ENCODE assay signal across 19 cellular contexts in genomic region chr3:141881702-141882101, GRCh38. TPM values are rescaled to one million over a fixed set of nuclear protein-coding genes. Genes with fewer than 3 reads are reported as not detected.
DNase-seq lines count a peak whose midpoint lies in the region; ATAC-seq, FAIRE-seq and TF ChIP-seq lines count a peak whose summit lies in the region.
"Had no signal": no experiment of that assay in that cellular context is flagged by ENCODE, and none has a peak within 500 bp of the region (broad histone marks: within the 10 kb centered on the region; RNA-seq: fewer than 3 reads in every experiment).

No MANE protein-coding gene starts in this region.

- DNase-seq in A549 (ENCODE audit: low read depth in 1 of 2, low spot score in 1 of 2) (no peak), A673 (ENCODE audit: low spot score) (peak; percentile 12), globus pallidus (ENCODE audit: low spot score) (no peak), GM19240 (ENCODE audit: insufficient read length, low spot score) (no peak), cardiac septum (ENCODE audit: low spot score) (no peak)
- DNase-seq in Jurkat, Clone E6-1 (ENCODE audit: low read depth, low spot score), result peak; percentile 42
- DNase-seq in activated T-helper 1 cell treated with anti-CD3 and anti-CD28 coated beads, Interleukin-12 subunit alpha, Interleukin-12 subunit beta, Interleukin-2, Interleukin-4 antibody, amounts not matched to agents 30 ng/mL and 10 ng/mL and 1 ng/mL, durations not matched to agents 14 hours and 24 hours and 36 hours (ENCODE audit: low spot score), result no peak
- DNase-seq: activated CD8-positive, alpha-beta T cell treated with anti-CD3 and anti-CD28 coated beads, Interleukin-2, amount 10 ng/mL, durations not matched to agents 7 days and 5 days; anterior cingulate cortex; C1 segment of cervical spinal cord; DMS79 treated with DMSO at 0.1 percent for 48 hours; MM.1S; psoas muscle; RPMI8226; spleen; thyroid gland had no signal

- peak overlapping the region; percentile 31 for H3K27ac Mint-ChIP-seq in activated T-helper 1 cell treated with anti-CD3 and anti-CD28 coated beads, Interleukin-12 subunit alpha, Interleukin-12 subunit beta, Interleukin-2, Interleukin-4 antibody, amounts not matched to agents 30 ng/mL and 10 ng/mL and 1 ng/mL, durations not matched to agents 14 hours and 24 hours and 36 hours
- H3K27ac Mint-ChIP-seq: activated CD8-positive, alpha-beta T cell treated with anti-CD3 and anti-CD28 coated beads, Interleukin-2, amount 10 ng/mL, durations not matched to agents 7 days and 5 days; memory B cell; nephron had no signal

- no peak for ATAC-seq in A549
- ATAC-seq: activated CD8-positive, alpha-beta T cell treated with anti-CD3 and anti-CD28 coated beads, Interleukin-2, amount 10 ng/mL, durations not matched to agents 7 days and 5 days; psoas muscle had no signal

- H3K36me3 ChIP-seq in A673 (ENCODE audit: insufficient read depth, low read length, poor library complexity, severe bottlenecking), result no peaks in the 10 kb centered on the region
- H3K36me3 ChIP-seq: thyroid gland had no signal

- peaks cover 25% of the 10 kb centered on the region for H3K4me1 ChIP-seq in A549
- peaks cover 29% of the 10 kb centered on the region for H3K4me1 ChIP-seq in A673 (ENCODE audit: insufficient read depth, low read length, poor library complexity, severe bottlenecking)

- peaks cover 57% of the 10 kb centered on the region for H3K4me1 Mint-ChIP-seq in activated T-helper 1 cell treated with anti-CD3 and anti-CD28 coated beads, Interleukin-12 subunit alpha, Interleukin-12 subunit beta, Interleukin-2, Interleukin-4 antibody, amounts not matched to agents 30 ng/mL and 10 ng/mL and 1 ng/mL, durations not matched to agents 14 hours and 24 hours and 36 hours (ENCODE audit: low read depth)

- no peaks in the 10 kb centered on the region for H3K27me3 ChIP-seq in A673 (replicated peaks; ENCODE audit: insufficient read depth, low read depth, low read length, poor library complexity)
- H3K27me3 ChIP-seq: spleen, thyroid gland had no signal

- 85% methylated on average over 4 of the region's 4 CpGs for WGBS in A549 (ENCODE audit: missing lambda C conversion rate)

- H3K27ac ChIP-seq in A549 (no peak overlapping the region), A673 (ENCODE audit: low read depth, low read length, poor library complexity, severe bottlenecking) (no peak overlapping the region)
- H3K27ac ChIP-seq: psoas muscle, spleen, thyroid gland had no signal

- H3K4me3 Mint-ChIP-seq in activated T-helper 1 cell treated with anti-CD3 and anti-CD28 coated beads, Interleukin-12 subunit alpha, Interleukin-12 subunit beta, Interleukin-2, Interleukin-4 antibody, amounts not matched to agents 30 ng/mL and 10 ng/mL and 1 ng/mL, durations not matched to agents 14 hours and 24 hours and 36 hours, result no peak overlapping the region
- H3K4me3 Mint-ChIP-seq: activated CD8-positive, alpha-beta T cell treated with anti-CD3 and anti-CD28 coated beads, Interleukin-2, amount 10 ng/mL, durations not matched to agents 7 days and 5 days; memory B cell; nephron had no signal

- no peak for FAIRE-seq in A549 (lab: Jason Lieb, UNC)
- FAIRE-seq: islet of Langerhans had no signal

- H3K36me3 Mint-ChIP-seq in activated T-helper 1 cell treated with anti-CD3 and anti-CD28 coated beads, Interleukin-12 subunit alpha, Interleukin-12 subunit beta, Interleukin-2, Interleukin-4 antibody, amounts not matched to agents 30 ng/mL and 10 ng/mL and 1 ng/mL, durations not matched to agents 14 hours and 24 hours and 36 hours (ENCODE audit: low read depth), result peaks cover 36% of the 10 kb centered on the region

- H3K4me3 ChIP-seq in A549 (no peak overlapping the region), A673 (ENCODE audit: low read depth, low read length, poor library complexity, severe bottlenecking) (no peak overlapping the region)
- H3K4me3 ChIP-seq in Jurkat, Clone E6-1 (ENCODE audit: low read length), result peak overlapping the region; percentile 2
- H3K4me3 ChIP-seq: psoas muscle, spleen, thyroid gland had no signal

- intact Hi-C loops in A673 (cut with micrococcal nuclease; ENCODE audit: unreplicated experiment) (no loop called here), cardiac septum (cut with DNase I) (no loop called here)
- intact Hi-C loops in activated T-helper 1 cell treated with anti-CD3 and anti-CD28 coated beads, Interleukin-12 subunit alpha, Interleukin-12 subunit beta, Interleukin-2, Interleukin-4 antibody, amounts not matched to agents 30 ng/mL and 10 ng/mL and 1 ng/mL, durations not matched to agents 14 hours and 24 hours and 36 hours (cut with micrococcal nuclease), result no loop called here

- TF ChIP-seq EP300 in A549 (IDR thresholded peaks at IDR 0.05), result no peak

- TF ChIP-seq POLR2A in A549 (IDR thresholded peaks at IDR 0.05; ENCODE audit: low read length), result no peak

- no peak for TF ChIP-seq RAD21 in A549 (conservative IDR thresholded peaks at IDR 0.05 in 1 of 2, IDR thresholded peaks at IDR 0.05 in 1 of 2)

- BruUV-seq in A673 (replicated peaks; lab: Mats Ljungman, UMichigan), result no TSS peak

- POLR2A ChIA-PET in A549 (lab: Yijun Ruan, JAX), result no interaction called here
- POLR2A ChIA-PET in A673 (lab: Charles Lee; ENCODE audit: low non-redundant PET), result no interaction called here

- no peaks in the 10 kb centered on the region for H3K27me3 Mint-ChIP-seq in activated T-helper 1 cell treated with anti-CD3 and anti-CD28 coated beads, Interleukin-12 subunit alpha, Interleukin-12 subunit beta, Interleukin-2, Interleukin-4 antibody, amounts not matched to agents 30 ng/mL and 10 ng/mL and 1 ng/mL, durations not matched to agents 14 hours and 24 hours and 36 hours (ENCODE audit: insufficient read depth)
- H3K27me3 Mint-ChIP-seq: memory B cell had no signal

- TF ChIP-seq CTCF in A549 (IDR thresholded peaks at IDR 0.05) (no peak), A673 (conservative IDR thresholded peaks at IDR 0.05; ENCODE audit: low read depth, low read length) (no peak)

- H3K9me3 Mint-ChIP-seq in activated T-helper 1 cell treated with anti-CD3 and anti-CD28 coated beads, Interleukin-12 subunit alpha, Interleukin-12 subunit beta, Interleukin-2, Interleukin-4 antibody, amounts not matched to agents 30 ng/mL and 10 ng/mL and 1 ng/mL, durations not matched to agents 14 hours and 24 hours and 36 hours, result no peaks in the 10 kb centered on the region
- H3K9me3 Mint-ChIP-seq: memory B cell, nephron had no signal

- CTCF ChIA-PET in A549 (lab: Yijun Ruan, JAX) (interaction anchor here (2.1 kb wide), 1 partner anchor 32 kb away, joined by 8 read pairs; no protein-coding TSS in a partner anchor), A673 (lab: Charles Lee) (no interaction called here)

- no peaks in the 10 kb centered on the region for H3K9me3 ChIP-seq in A549
- no peaks in the 10 kb centered on the region for H3K9me3 ChIP-seq in A673 (ENCODE audit: low read depth, low read length, poor library complexity, severe bottlenecking)
- H3K9me3 ChIP-seq: psoas muscle, spleen, thyroid gland had no signal

- H3K4me2 ChIP-seq in A549, result 0 out of 3 replicates have a peak overlapping the region, but pooled peaks have one; percentile 1

TF ChIP-seq in A549, 52 proteins besides CTCF, POLR2A, EP300 and RAD21:
- no peak for TF ChIP-seq E2F6 (IDR thresholded peaks at IDR 0.05; ENCODE audit: borderline replicate concordance, low read depth)
- TF ChIP-seq RARB (CRISPR knock-in tag; IDR thresholded peaks at IDR 0.05), result no peak
- TF ChIP-seq ATOH8 (CRISPR knock-in tag; IDR thresholded peaks at IDR 0.05; ENCODE audit: low read depth), result no peak

RNA-seq across cellular contexts. Expression of gene ATP1B3, which starts 5.3 kb away (rescaled TPM):
- polyA plus RNA-seq in A549 (2011; rRNA removed), result 292 and 306 TPM in 2 replicates
- 80.0 and 109 TPM in 2 replicates for polyA plus RNA-seq in A549 (2012; cell fraction: cytosol; rRNA removed)
- polyA plus RNA-seq in A549 (2012; cell fraction: nucleus; rRNA removed), result 45.8 and 79.9 TPM in 2 replicates
- 207 to 230 TPM (median 226 TPM) in 3 replicates for polyA plus RNA-seq in A549 (2017; fragmentation: RNase III; extraction: RNeasy Plus Mini Kit Qiagen cat#74134 plus additional on column Dnase treatment)
- 93.5 and 111 TPM in 2 replicates for polyA minus RNA-seq in A549 (2011; rRNA and poly(A)+ RNA removed)
- 130 and 167 TPM in 2 replicates for total RNA-seq in A673 (2021)
- 211 TPM for polyA plus RNA-seq in Jurkat, Clone E6-1 (2012; ENCODE audit: insufficient read depth, insufficient read length)
- total RNA-seq in activated T-helper 1 cell treated with anti-CD3 and anti-CD28 coated beads, Interleukin-12 subunit alpha, Interleukin-12 subunit beta, Interleukin-2, Interleukin-4 antibody, amounts not matched to agents 30 ng/mL and 10 ng/mL and 1 ng/mL, durations not matched to agents 14 hours and 24 hours and 36 hours, result 197 and 231 TPM in 2 replicates
- 60.3 TPM for total RNA-seq in cardiac septum

Comparison
In these comparisons a context has a peak if more than half of its experiments do, and no peak if none do; other contexts are left out.
1. DNase-seq: peak in A673 (single experiment) and Jurkat, Clone E6-1 (single experiment); none in A549 (0 of 2), activated T-helper 1 cell treated with anti-CD3 and anti-CD28 coated beads, Interleukin-12 subunit alpha, Interleukin-12 subunit beta, Interleukin-2, Interleukin-4 antibody, amounts not matched to agents 30 ng/mL and 10 ng/mL and 1 ng/mL, durations not matched to agents 14 hours and 24 hours and 36 hours (single experiment), globus pallidus (single experiment), GM19240 (single experiment) and cardiac septum (single experiment).